In genomic region chr3:72229952-72230351, GRCh38 we compare ENCODE assay signal across 20 cellular contexts.
DNase-seq lines count a peak whose midpoint lies in the region; ATAC-seq and TF ChIP-seq lines count a peak whose summit lies in the region.
"Had no signal": no experiment of that assay in that cellular context is flagged by ENCODE, and none has a peak within 500 bp of the region (broad histone marks: within the 10 kb centered on the region; RNA-seq: fewer than 3 reads in every experiment).

No MANE protein-coding gene starts in this region.

- no peak for ATAC-seq in HG02981 (IDR thresholded peaks at IDR 0.05; ENCODE audit: unreplicated experiment)
- ATAC-seq in GM18909 (IDR thresholded peaks at IDR 0.05; ENCODE audit: poor library complexity, unreplicated experiment), result no peak
- ATAC-seq: Panc1 had no signal

- H3K4me1 ChIP-seq in prostate gland (replicated peaks), result peaks cover 11% of the 10 kb centered on the region

- H3K36me3 ChIP-seq in prostate gland, result no peaks in the 10 kb centered on the region

- TF ChIP-seq POLR2A in prostate gland (IDR thresholded peaks at IDR 0.05), result no peak

- intact Hi-C loops in prostate gland (cut with DNase I), result loop anchor here (5.0 kb wide), 3 partner anchors 38 to 217 kb away; partner anchors contain the start of gene RYBP

- WGBS in prostate gland, result 26% methylated on average over 4 of the region's 4 CpGs

- DNase-seq in NCI-H2029 treated with DMSO at 0.1 percent for 48 hours (lab: John Stamatoyannopoulos, UW), result peak; percentile 26
- DNase-seq in NCI-H2029 (lab: John Stamatoyannopoulos, UW), result no peak
- peak; percentile 11 for DNase-seq in DMS79 treated with DMSO at 0.1 percent for 48 hours (lab: John Stamatoyannopoulos, UW)
- peak; percentile 75 for DNase-seq in prostate gland (ENCODE audit: low spot score)
- no peak for DNase-seq in NK-92 (lab: John Stamatoyannopoulos, UW; ENCODE audit: unreplicated experiment)
- DNase-seq: AML-193; GOT3; HCEC 1CT; NCI-H1436; NCI-H187 treated with DMSO at 0.1 percent for 48 hours; NCI-H2171 treated with DMSO at 0.1 percent for 48 hours; NCI-H69; NK-92 treated with Interleukin-12 subunit alpha and Interleukin-12 subunit beta, amount 100 ng/mL, for 24 hours; SIG-M5; SK-N-SH; T-helper 2 cell had no signal

- H3K27me3 ChIP-seq in prostate gland (replicated peaks; ENCODE audit: insufficient read depth), result no peaks in the 10 kb centered on the region

- H3K27ac ChIP-seq in VCaP, result peak overlapping the region; percentile 61
- H3K27ac ChIP-seq in prostate gland, result no peak overlapping the region

- no peak for TF ChIP-seq CTCF in VCaP (conservative IDR thresholded peaks at IDR 0.05)
- no peak for TF ChIP-seq CTCF in prostate gland (IDR thresholded peaks at IDR 0.05)

- no peaks in the 10 kb centered on the region for H3K9me3 ChIP-seq in prostate gland

- no peak overlapping the region for H3K4me3 ChIP-seq in prostate gland

Comparison
In these comparisons a context has a peak if more than half of its experiments do, and no peak if none do; other contexts are left out.
1. DNase-seq: peak in NCI-H2029 treated with DMSO at 0.1 percent for 48 hours (single experiment), DMS79 treated with DMSO at 0.1 percent for 48 hours (single experiment) and prostate gland (single experiment); none in NCI-H2029 (single experiment) and NK-92 (single experiment).